Comparison of ENCODE assay signal across 7 cellular contexts in genomic region chr6:108168501-108168979, GRCh38. TPM values are rescaled to one million over a fixed set of nuclear protein-coding genes. Genes with fewer than 3 reads are reported as not detected.
DNase-seq lines count a peak whose midpoint lies in the region; ATAC-seq, FAIRE-seq and TF ChIP-seq lines count a peak whose summit lies in the region.

No MANE protein-coding gene starts in this region.

- 2% methylated on average over 29 of the region's 34 CpGs for WGBS in smooth muscle cell (ENCODE audit: low lambda C conversion rate)

- peak overlapping the region; percentile 81 for H3K4me2 ChIP-seq in smooth muscle cell

- H3K4me3 Mint-ChIP-seq in activated CD8-positive, alpha-beta memory T cell treated with anti-CD3 and anti-CD28 coated beads, Interleukin-2, amount 10 ng/mL, durations not matched to agents 7 days and 5 days, result no peak overlapping the region

- H2AFZ ChIP-seq in smooth muscle cell (ENCODE audit: low read depth), result peak overlapping the region; percentile 34

- no peaks in the 10 kb centered on the region for H3K79me2 ChIP-seq in smooth muscle cell (ENCODE audit: low read depth)

- H3K36me3 ChIP-seq in iPS-18a (ENCODE audit: control insufficient read depth, low read depth, low read length) (no peaks in the 10 kb centered on the region), smooth muscle cell (ENCODE audit: low read depth) (no peaks in the 10 kb centered on the region)

- peaks cover 5% of the 10 kb centered on the region for H3K36me3 Mint-ChIP-seq in activated CD8-positive, alpha-beta memory T cell treated with anti-CD3 and anti-CD28 coated beads, Interleukin-2, amount 10 ng/mL, durations not matched to agents 7 days and 5 days

- TF ChIP-seq CTCF in GM20000 (IDR thresholded peaks at IDR 0.05; ENCODE audit: extremely low read depth, missing control alignments) (no peak), smooth muscle cell (IDR thresholded peaks at IDR 0.05; ENCODE audit: borderline replicate concordance, insufficient read depth, poor library complexity, severe bottlenecking) (peak; percentile 21)

- CTCF ChIA-PET in activated CD8-positive, alpha-beta memory T cell treated with anti-CD3 and anti-CD28 coated beads, Interleukin-2, amount 10 ng/mL, durations not matched to agents 7 days and 5 days (lab: Charles Lee), result interaction anchor here (1.0 to 1.6 kb wide), 4 partner anchors 45 to 329 kb away, joined by 3 to 5 read pairs (median 4); no protein-coding TSS in a partner anchor

- H3K27me3 ChIP-seq in iPS-18a (ENCODE audit: control insufficient read depth, insufficient read depth, low read length) (peaks cover 100% of the 10 kb centered on the region), smooth muscle cell (ENCODE audit: low read depth) (peaks cover 100% of the 10 kb centered on the region)

- peak overlapping the region; percentile 11 for H3K27ac Mint-ChIP-seq in activated CD8-positive, alpha-beta memory T cell treated with anti-CD3 and anti-CD28 coated beads, Interleukin-2, amount 10 ng/mL, durations not matched to agents 7 days and 5 days

- DNase-seq in GM20000 (ENCODE audit: low spot score) (peak; percentile 72), smooth muscle cell (lab: John Stamatoyannopoulos, UW; ENCODE audit: unreplicated experiment) (no peak), RCC 7860 (ENCODE audit: low spot score) (no peak), COLO829 (ENCODE audit: low spot score) (no peak), cerebellar cortex (ENCODE audit: low spot score) (no peak)
- DNase-seq in activated CD8-positive, alpha-beta memory T cell treated with anti-CD3 and anti-CD28 coated beads, Interleukin-2, amount 10 ng/mL, durations not matched to agents 7 days and 5 days, result no peak

- H3K4me1 Mint-ChIP-seq in activated CD8-positive, alpha-beta memory T cell treated with anti-CD3 and anti-CD28 coated beads, Interleukin-2, amount 10 ng/mL, durations not matched to agents 7 days and 5 days, result peaks cover 26% of the 10 kb centered on the region

- no peaks in the 10 kb centered on the region for H3F3A ChIP-seq in smooth muscle cell (ENCODE audit: low read depth)

- peaks cover 94% of the 10 kb centered on the region for H3K27me3 Mint-ChIP-seq in activated CD8-positive, alpha-beta memory T cell treated with anti-CD3 and anti-CD28 coated beads, Interleukin-2, amount 10 ng/mL, durations not matched to agents 7 days and 5 days

- H3K9me3 ChIP-seq in iPS-18a (ENCODE audit: control insufficient read depth, low read depth, low read length), result peaks cover 3% of the 10 kb centered on the region
- H3K9me3 ChIP-seq in smooth muscle cell (replicated peaks; ENCODE audit: low read depth), result no peaks in the 10 kb centered on the region

- peaks cover 42% of the 10 kb centered on the region for H3K4me1 ChIP-seq in iPS-18a (ENCODE audit: control insufficient read depth, low read depth, low read length)
- H3K4me1 ChIP-seq in smooth muscle cell (ENCODE audit: low read depth), result peaks cover 65% of the 10 kb centered on the region

- H3K27ac ChIP-seq in iPS-18a (ENCODE audit: low read length) (no peak overlapping the region), smooth muscle cell (ENCODE audit: low read depth) (no peak overlapping the region)

- no peaks in the 10 kb centered on the region for H3K9me3 Mint-ChIP-seq in activated CD8-positive, alpha-beta memory T cell treated with anti-CD3 and anti-CD28 coated beads, Interleukin-2, amount 10 ng/mL, durations not matched to agents 7 days and 5 days (ENCODE audit: low read depth)

- ATAC-seq in activated CD8-positive, alpha-beta memory T cell treated with anti-CD3 and anti-CD28 coated beads, Interleukin-2, amount 10 ng/mL, durations not matched to agents 7 days and 5 days, result no peak

- no peaks in the 10 kb centered on the region for H4K20me1 ChIP-seq in smooth muscle cell (ENCODE audit: low read depth)

- H3K9ac ChIP-seq in iPS-18a (ENCODE audit: low read length) (no peak overlapping the region), smooth muscle cell (ENCODE audit: low read depth) (no peak overlapping the region)

- no peak for FAIRE-seq in RCC 7860 (lab: Jason Lieb, UNC)

- peak overlapping the region; percentile 10 for H3K4me3 ChIP-seq in iPS-18a (ENCODE audit: low read length)
- H3K4me3 ChIP-seq in smooth muscle cell, result peak overlapping the region; percentile 25

RNA-seq across cellular contexts. Expression of gene NR2E1, which starts 2.7 kb away (rescaled TPM):
- not detected for total RNA-seq in activated CD8-positive, alpha-beta memory T cell treated with anti-CD3 and anti-CD28 coated beads, Interleukin-2, amount 10 ng/mL, durations not matched to agents 7 days and 5 days
- total RNA-seq in smooth muscle cell, result not detected in 2 replicates
- polyA plus RNA-seq in smooth muscle cell, result not detected in 2 replicates
